In the genomic region with DNA sequence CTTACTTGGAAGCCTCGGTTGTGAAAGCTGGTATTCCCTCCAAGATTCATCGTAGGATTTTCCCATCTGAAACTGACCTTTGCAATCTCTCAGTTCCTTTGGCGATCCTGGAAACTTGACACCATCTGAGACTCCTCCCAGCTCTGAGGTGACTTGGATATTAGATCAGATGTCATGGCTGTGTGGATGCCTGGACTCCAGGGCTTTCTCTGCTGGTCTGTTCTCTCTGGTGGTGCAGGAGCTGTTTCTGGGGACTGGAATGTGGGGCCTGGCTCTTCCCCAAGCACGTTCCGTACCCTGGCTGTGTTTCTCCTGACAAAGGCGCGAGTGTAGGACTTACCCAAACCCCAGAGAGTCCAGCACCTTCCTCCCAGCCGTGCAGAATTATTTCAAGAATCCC, we compare ENCODE assay signal across 16 cellular contexts.
DNase-seq lines count a peak whose midpoint lies in the region; ATAC-seq, FAIRE-seq and TF ChIP-seq lines count a peak whose summit lies in the region.
"Had no signal": no experiment of that assay in that cellular context is flagged by ENCODE, and none has a peak within 500 bp of the region (broad histone marks: within the 10 kb centered on the region; RNA-seq: fewer than 3 reads in every experiment).

No MANE protein-coding gene starts in this region.

- no peaks in the 10 kb centered on the region for H4K20me1 ChIP-seq in mammary epithelial cell (ENCODE audit: insufficient read depth, low read length)

- H3K36me3 ChIP-seq in mammary epithelial cell (ENCODE audit: insufficient read depth, low read length) = no peaks in the 10 kb centered on the region
- H3K36me3 ChIP-seq: prostate gland, suprapubic skin had no signal

- no peaks in the 10 kb centered on the region for H3K27me3 ChIP-seq in mammary epithelial cell (ENCODE audit: insufficient read depth, low read length)
- H3K27me3 ChIP-seq: suprapubic skin had no signal

- no peak overlapping the region for H3K27ac ChIP-seq in mammary epithelial cell (ENCODE audit: insufficient read depth, low read depth, low read length)
- H3K27ac ChIP-seq: prostate gland, suprapubic skin had no signal

- H3K9me3 Mint-ChIP-seq in activated CD8-positive, alpha-beta memory T cell treated with anti-CD3 and anti-CD28 coated beads, Interleukin-2, amount 10 ng/mL, durations not matched to agents 7 days and 5 days (ENCODE audit: low read depth) = no peaks in the 10 kb centered on the region
- H3K9me3 Mint-ChIP-seq: central memory CD8-positive, alpha-beta T cell had no signal

- TF ChIP-seq CTCF in AG10803 (conservative IDR thresholded peaks at IDR 0.05; ENCODE audit: low read length) (no peak), mammary epithelial cell (conservative IDR thresholded peaks at IDR 0.05 in 1 of 2, IDR thresholded peaks at IDR 0.05 in 1 of 2; ENCODE audit: extremely low read depth in 1 of 2, insufficient read depth in 1 of 2, low read depth in 1 of 2, low read length in 2 of 2) (no peak)

- H3K27me3 Mint-ChIP-seq in activated CD8-positive, alpha-beta memory T cell treated with anti-CD3 and anti-CD28 coated beads, Interleukin-2, amount 10 ng/mL, durations not matched to agents 7 days and 5 days = no peaks in the 10 kb centered on the region
- H3K27me3 Mint-ChIP-seq: central memory CD8-positive, alpha-beta T cell had no signal

- dilution Hi-C loops in mammary epithelial cell (cut with HindIII; ENCODE audit: low sequenced_read_pairs) = no loop called here

- H3K4me1 ChIP-seq in mammary epithelial cell (ENCODE audit: insufficient read depth, low read length) = no peaks in the 10 kb centered on the region
- H3K4me1 ChIP-seq: prostate gland, suprapubic skin had no signal

- no peak overlapping the region for H3K4me2 ChIP-seq in mammary epithelial cell (ENCODE audit: insufficient read depth, low read depth, low read length)

- BruUV-seq in mammary epithelial cell (replicated peaks; lab: Mats Ljungman, UMichigan) = no TSS peak

- WGBS in mammary epithelial cell (ENCODE audit: low coverage, missing lambda C conversion rate) = 25% methylated on average over 8 of the region's 8 CpGs

- FAIRE-seq in HTR-8/SVneo (lab: Jason Lieb, UNC) = no peak

- no peak overlapping the region for H3K9ac ChIP-seq in mammary epithelial cell (ENCODE audit: insufficient read depth, low read length)

- H2AFZ ChIP-seq in mammary epithelial cell (ENCODE audit: low read depth, low read length) = peak overlapping the region; percentile 26

- no peaks in the 10 kb centered on the region for H3K79me2 ChIP-seq in mammary epithelial cell (ENCODE audit: insufficient read depth, low read length)

- H3K9me3 ChIP-seq in mammary epithelial cell (replicated peaks; ENCODE audit: insufficient read depth, low read length) = no peaks in the 10 kb centered on the region
- H3K9me3 ChIP-seq: prostate gland, suprapubic skin had no signal

- ATAC-seq in activated CD8-positive, alpha-beta memory T cell treated with anti-CD3 and anti-CD28 coated beads, Interleukin-2, amount 10 ng/mL, durations not matched to agents 7 days and 5 days = no peak
- no peak for ATAC-seq in GM21360 (IDR thresholded peaks at IDR 0.05; ENCODE audit: unreplicated experiment)

- H3K4me3 ChIP-seq in AG10803 (ENCODE audit: low read length) = no peak overlapping the region
- no peak overlapping the region for H3K4me3 ChIP-seq in mammary epithelial cell (replicated peaks in 1 of 3; ENCODE audit: insufficient read depth in 1 of 3, low read depth in 2 of 3, low read length in 3 of 3)
- H3K4me3 ChIP-seq: prostate gland, suprapubic skin had no signal

- no peak overlapping the region for H3K27ac Mint-ChIP-seq in activated CD8-positive, alpha-beta memory T cell treated with anti-CD3 and anti-CD28 coated beads, Interleukin-2, amount 10 ng/mL, durations not matched to agents 7 days and 5 days

- H3K36me3 Mint-ChIP-seq in activated CD8-positive, alpha-beta memory T cell treated with anti-CD3 and anti-CD28 coated beads, Interleukin-2, amount 10 ng/mL, durations not matched to agents 7 days and 5 days = no peaks in the 10 kb centered on the region

- no peak overlapping the region for H3K4me3 Mint-ChIP-seq in activated CD8-positive, alpha-beta memory T cell treated with anti-CD3 and anti-CD28 coated beads, Interleukin-2, amount 10 ng/mL, durations not matched to agents 7 days and 5 days
- H3K4me3 Mint-ChIP-seq: central memory CD8-positive, alpha-beta T cell had no signal

- intact Hi-C loops in mammary epithelial cell (cut with micrococcal nuclease) = no loop called here

- H3K4me1 Mint-ChIP-seq in activated CD8-positive, alpha-beta memory T cell treated with anti-CD3 and anti-CD28 coated beads, Interleukin-2, amount 10 ng/mL, durations not matched to agents 7 days and 5 days = no peaks in the 10 kb centered on the region
- H3K4me1 Mint-ChIP-seq: central memory CD8-positive, alpha-beta T cell had no signal

- in situ Hi-C loops in mammary epithelial cell (cut with MboI; ENCODE audit: low sequenced_read_pairs in 2 of 2) = no loop called here

- DNase-seq in AG10803 (ENCODE audit: low read depth) (peak; percentile 54), HTR-8/SVneo (ENCODE audit: insufficient read length, low spot score) (peak; percentile 24), mammary epithelial cell (no peak), iris pigment epithelial cell (ENCODE audit: low read depth) (peak; percentile 10), retina (no peak), activated gamma-delta T cell treated with Interleukin-2 at 50 U/mL for 16 hours (no peak)
- DNase-seq in activated CD8-positive, alpha-beta memory T cell treated with anti-CD3 and anti-CD28 coated beads, Interleukin-2, amount 10 ng/mL, durations not matched to agents 7 days and 5 days = no peak
- DNase-seq: activated CD4-positive, CD25-positive, alpha-beta regulatory T cell treated with anti-CD3 and anti-CD28 coated beads, Interleukin-2, amount 50 U/mL, for 72 hours; activated naive CD4-positive, alpha-beta T cell treated with anti-CD3 and anti-CD28 coated beads, Interleukin-2, amount 50 U/mL, for 16 hours; GF-D8; NCI-H2171 treated with DMSO at 0.1 percent for 48 hours; NK-92 treated with Interleukin-12 subunit alpha and Interleukin-12 subunit beta, amount 100 ng/mL, for 24 hours had no signal

- CTCF ChIA-PET in mammary epithelial cell (lab: Charles Lee; ENCODE audit: low non-redundant PET) = no interaction called here
- CTCF ChIA-PET in activated CD8-positive, alpha-beta memory T cell treated with anti-CD3 and anti-CD28 coated beads, Interleukin-2, amount 10 ng/mL, durations not matched to agents 7 days and 5 days (lab: Charles Lee) = no interaction called here

Comparison
In these comparisons a context has a peak if more than half of its experiments do, and no peak if none do; other contexts are left out.
1. DNase-seq: peak in AG10803 (single experiment), HTR-8/SVneo (single experiment) and iris pigment epithelial cell (single experiment); none in mammary epithelial cell (single experiment), activated CD8-positive, alpha-beta memory T cell treated with anti-CD3 and anti-CD28 coated beads, Interleukin-2, amount 10 ng/mL, durations not matched to agents 7 days and 5 days (single experiment), retina (single experiment) and activated gamma-delta T cell treated with Interleukin-2 at 50 U/mL for 16 hours (single experiment).